In genomic region chr15:69825941-69826817, GRCh38 we compare ENCODE assay signal across 1 cellular context.
TF ChIP-seq lines count a peak whose summit lies in the region.

No MANE protein-coding gene starts in this region.

TF ChIP-seq in WTC11, 78 proteins besides CTCF, POLR2A, EP300 and RAD21 (continued from another document):
- TF ChIP-seq, protein P1, sequence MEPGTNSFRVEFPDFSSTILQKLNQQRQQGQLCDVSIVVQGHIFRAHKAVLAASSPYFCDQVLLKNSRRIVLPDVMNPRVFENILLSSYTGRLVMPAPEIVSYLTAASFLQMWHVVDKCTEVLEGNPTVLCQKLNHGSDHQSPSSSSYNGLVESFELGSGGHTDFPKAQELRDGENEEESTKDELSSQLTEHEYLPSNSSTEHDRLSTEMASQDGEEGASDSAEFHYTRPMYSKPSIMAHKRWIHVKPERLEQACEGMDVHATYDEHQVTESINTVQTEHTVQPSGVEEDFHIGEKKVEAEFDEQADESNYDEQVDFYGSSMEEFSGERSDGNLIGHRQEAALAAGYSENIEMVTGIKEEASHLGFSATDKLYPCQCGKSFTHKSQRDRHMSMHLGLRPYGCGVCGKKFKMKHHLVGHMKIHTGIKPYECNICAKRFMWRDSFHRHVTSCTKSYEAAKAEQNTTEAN (CRISPR knock-in tag; IDR thresholded peaks at IDR 0.05), result no peak
- TF ChIP-seq ZNF138 (CRISPR knock-in tag; conservative IDR thresholded peaks at IDR 0.05), result no peak
